ENCODE assay signal across 12 cellular contexts in the genomic region with DNA sequence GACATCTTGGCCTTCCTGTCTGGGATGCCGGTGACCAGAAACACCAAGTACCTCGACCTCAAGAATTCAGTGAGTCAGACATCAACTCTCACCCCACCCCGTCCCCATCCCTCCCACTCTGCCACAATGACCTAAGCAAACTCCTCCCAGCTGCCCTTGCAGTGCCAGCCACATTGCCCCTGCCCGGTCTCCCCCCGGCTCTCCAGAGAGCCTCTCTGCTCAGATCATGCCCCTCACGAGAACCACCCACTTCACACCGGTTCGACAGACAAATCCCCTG. TPM values are rescaled to one million over a fixed set of nuclear protein-coding genes. Genes with fewer than 3 reads are reported as not detected.
A peak's percentile ranks its signal among the peaks of the same experiment; 100 is the strongest.
DNase-seq lines count a peak whose midpoint lies in the region; ATAC-seq and TF ChIP-seq lines count a peak whose summit lies in the region.
"Had no signal": no experiment of that assay in that cellular context is flagged by ENCODE, and none has a peak within 500 bp of the region (broad histone marks: within the 10 kb centered on the region; RNA-seq: fewer than 3 reads in every experiment).

No MANE protein-coding gene starts in this region.

- no peaks in the 10 kb centered on the region for H3K9me3 Mint-ChIP-seq in stimulated activated naive CD8-positive, alpha-beta T cell treated with anti-CD3 and anti-CD28 coated beads, Interleukin-15, amount 100 ng/mL, for 72 hours
- H3K9me3 Mint-ChIP-seq: CD4-positive, alpha-beta T cell; natural killer cell had no signal

- no peak overlapping the region for H3K27ac ChIP-seq in Peyer's patch

- H3K4me1 ChIP-seq in Peyer's patch: no peaks in the 10 kb centered on the region

- H3K4me3 Mint-ChIP-seq in stimulated activated naive CD8-positive, alpha-beta T cell treated with anti-CD3 and anti-CD28 coated beads, Interleukin-15, amount 100 ng/mL, for 72 hours: no peak overlapping the region
- H3K4me3 Mint-ChIP-seq: CD4-positive, alpha-beta T cell; natural killer cell had no signal

- no peaks in the 10 kb centered on the region for H3K27me3 Mint-ChIP-seq in stimulated activated naive CD8-positive, alpha-beta T cell treated with anti-CD3 and anti-CD28 coated beads, Interleukin-15, amount 100 ng/mL, for 72 hours
- H3K27me3 Mint-ChIP-seq: CD4-positive, alpha-beta T cell had no signal

- ATAC-seq in stimulated activated naive CD8-positive, alpha-beta T cell treated with anti-CD3 and anti-CD28 coated beads, Interleukin-15, amount 100 ng/mL, for 72 hours: no peak
- no peak for ATAC-seq in stimulated activated naive CD8-positive, alpha-beta T cell treated with anti-CD3 and anti-CD28 coated beads, Interleukin-15, Interleukin-2, amounts not matched to agents 100 U/mL and 50 U/mL, for 24 hours
- ATAC-seq in GM19351 (IDR thresholded peaks at IDR 0.05; ENCODE audit: unreplicated experiment): no peak
- ATAC-seq: natural killer cell had no signal

- peaks cover 0 to 45% (median 0%) of the 10 kb centered on the region in 3 donors for H3K36me3 ChIP-seq in Peyer's patch

- H3K4me3 ChIP-seq in fibroblast of villous mesenchyme (ENCODE audit: low read depth, low read length) (no peak overlapping the region), Peyer's patch (no peak overlapping the region)

- DNase-seq in stimulated activated naive CD8-positive, alpha-beta T cell treated with anti-CD3 and anti-CD28 coated beads, Interleukin-15, amount 100 ng/mL, for 72 hours: no peak
- no peak for DNase-seq in stimulated activated naive CD8-positive, alpha-beta T cell treated with anti-CD3 and anti-CD28 coated beads, Interleukin-15, Interleukin-2, amounts not matched to agents 100 U/mL and 50 U/mL, for 24 hours
- DNase-seq in RPMI8226 (peak; percentile 43), fibroblast of villous mesenchyme (ENCODE audit: low read depth) (peak; percentile 26), Peyer's patch (no peak), HuH-7 (ENCODE audit: low spot score) (no peak), activated gamma-delta T cell (lab: John Stamatoyannopoulos, UW) (no peak)
- DNase-seq: activated CD8-positive, alpha-beta memory T cell treated with anti-CD3 and anti-CD28 coated beads, Interleukin-2, amount 50 U/mL, for 4 hours; CD4-positive, alpha-beta T cell; KBM-7; natural killer cell had no signal

- H3K9me3 ChIP-seq in Peyer's patch: no peaks in the 10 kb centered on the region

- H3K27ac Mint-ChIP-seq in stimulated activated naive CD8-positive, alpha-beta T cell treated with anti-CD3 and anti-CD28 coated beads, Interleukin-15, amount 100 ng/mL, for 72 hours: peak overlapping the region; percentile 14
- H3K27ac Mint-ChIP-seq: CD4-positive, alpha-beta T cell; natural killer cell had no signal

- TF ChIP-seq POLR2A in Peyer's patch (IDR thresholded peaks at IDR 0.05): no peak

- peaks cover 12% of the 10 kb centered on the region for H3K4me1 Mint-ChIP-seq in stimulated activated naive CD8-positive, alpha-beta T cell treated with anti-CD3 and anti-CD28 coated beads, Interleukin-15, amount 100 ng/mL, for 72 hours

- H3K27me3 ChIP-seq in Peyer's patch: no peaks in the 10 kb centered on the region

- TF ChIP-seq CTCF in fibroblast of villous mesenchyme (IDR thresholded peaks at IDR 0.05; ENCODE audit: insufficient read depth, low read depth, low read length) (no peak), Peyer's patch (IDR thresholded peaks at IDR 0.05) (no peak)

RNA-seq across cellular contexts. Expression of gene MYRF, which starts 23.6 kb away (rescaled TPM):
- total RNA-seq in fibroblast of villous mesenchyme (2.6 and 9.7 TPM in 2 replicates), Peyer's patch (10 to 100 TPM; 18.2 to 80.9 (median 49.9) TPM)

RNA-seq across cellular contexts. Expression of gene DAGLA, which starts 48.7 kb away (rescaled TPM):
- total RNA-seq in fibroblast of villous mesenchyme (2.2 and 2.6 TPM in 2 replicates), Peyer's patch (10 to 100 TPM in 2 of 4 donors, 1 to 10 TPM in 2; 5.8 to 18.9 (median 10.2) TPM)

Comparison
In these comparisons a context has a peak if more than half of its experiments do, and no peak if none do; other contexts are left out.
1. DNase-seq: peak in RPMI8226 (single experiment) and fibroblast of villous mesenchyme (single experiment); none in stimulated activated naive CD8-positive, alpha-beta T cell treated with anti-CD3 and anti-CD28 coated beads, Interleukin-15, amount 100 ng/mL, for 72 hours (0 of 2), stimulated activated naive CD8-positive, alpha-beta T cell treated with anti-CD3 and anti-CD28 coated beads, Interleukin-15, Interleukin-2, amounts not matched to agents 100 U/mL and 50 U/mL, for 24 hours (single experiment), Peyer's patch (0 of 3), HuH-7 (single experiment) and activated gamma-delta T cell (single experiment).